ENCODE assay signal across 10 cellular contexts in the genomic region with DNA sequence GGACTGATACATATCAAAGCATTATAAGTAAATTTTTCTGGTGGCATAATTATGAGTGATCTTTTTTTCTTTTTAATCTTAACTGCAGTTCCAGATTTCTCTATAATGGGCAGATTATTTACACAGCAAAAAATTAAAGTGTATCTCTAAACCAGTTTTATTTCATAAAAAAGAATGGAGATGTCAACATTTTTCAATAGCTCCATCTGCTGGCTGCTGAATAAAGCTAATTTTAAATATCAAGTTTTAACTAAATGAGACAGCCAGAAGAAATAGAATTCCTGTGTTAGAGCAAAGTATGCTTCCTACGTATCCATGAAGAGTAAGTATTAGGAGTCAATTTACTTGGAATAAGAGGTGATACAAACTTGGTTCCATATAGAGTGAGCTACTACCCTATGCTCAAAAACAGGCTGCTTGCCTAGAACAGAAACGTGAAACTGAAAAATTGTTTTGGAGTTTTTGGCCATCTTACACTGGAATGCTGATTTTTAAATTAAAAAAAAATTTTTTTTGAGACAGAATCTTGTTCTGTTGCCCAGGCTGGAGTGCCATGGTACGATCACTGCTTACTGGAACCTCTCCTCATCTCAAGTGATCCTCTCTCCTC. TPM values are rescaled to one million over a fixed set of nuclear protein-coding genes. Genes with fewer than 3 reads are reported as not detected.
DNase-seq lines count a peak whose midpoint lies in the region; ATAC-seq, FAIRE-seq and TF ChIP-seq lines count a peak whose summit lies in the region.
"Had no signal": no experiment of that assay in that cellular context is flagged by ENCODE, and none has a peak within 500 bp of the region (broad histone marks: within the 10 kb centered on the region; RNA-seq: fewer than 3 reads in every experiment).

No MANE protein-coding gene starts in this region.

- CTCF ChIA-PET in H1 (lab: Charles Lee; ENCODE audit: partially characterized antibody), result interaction anchor here (0.6 to 3.8 kb wide), 34 partner anchors 11 to 1496 kb away, joined by 3 to 20 read pairs (median 4); partner anchors contain the start of gene N4BP2L2

- no peaks in the 10 kb centered on the region for H4K20me1 ChIP-seq in H1 (replicated peaks in 1 of 2; ENCODE audit: control insufficient read depth in 1 of 2, insufficient read depth in 2 of 2, low read length in 2 of 2)
- H4K20me1 ChIP-seq: BLaER1 treated with 17β-estradiol and CSF1 and Interleukin-3, amounts not matched to agents 10 nM and 100 nM had no signal

- no peak for ATAC-seq in activated CD4-positive, CD25-positive, alpha-beta regulatory T cell treated with anti-CD3 and anti-CD28 coated beads, Interleukin-2, amount 50 U/mL, for 24 hours

- DNase-seq in NCI-H1092 treated with DMSO at 0.1 percent for 48 hours (lab: John Stamatoyannopoulos, UW) (peak; percentile 20), NCI-H1092 (lab: John Stamatoyannopoulos, UW) (no peak), NCI-H446 treated with DMSO at 0.1 percent for 48 hours (lab: John Stamatoyannopoulos, UW) (peak; percentile 15), H1 (ENCODE audit: low read depth in 1 of 2, low spot score in 2 of 2) (no peak), prostate gland (ENCODE audit: low spot score) (no peak), mesenteric fat pad (ENCODE audit: low spot score) (no peak)
- no peak for DNase-seq in stimulated activated CD4-positive, alpha-beta T cell treated with anti-CD3 and anti-CD28 coated beads, Interleukin-4, amount 100 ng/mL, for 1 hour

- H3K56ac ChIP-seq in H1 (replicated peaks; ENCODE audit: insufficient read length, low read depth, low read length), result no peak overlapping the region

- WGBS in H1 (ENCODE audit: extremely low coverage in 1 of 2, insufficient coverage in 1 of 2, insufficient read length in 1 of 2, insufficient replicate concordance in 2 of 2, low coverage in 1 of 2, low lambda C conversion rate in 2 of 2, missing lambda C conversion rate in 1 of 2), 2 experiments, result 79% methylated on average over 3 of the region's 3 CpGs; no CpG with 5 or more reads in 1 of the 2 experiments
- WGBS in prostate gland, result 46% methylated on average over 3 of the region's 3 CpGs

- H4K91ac ChIP-seq in H1 (replicated peaks; ENCODE audit: insufficient read length, low read length), result no peak overlapping the region

- intact Hi-C loops in prostate gland (cut with DNase I), result loop anchor here (10.0 kb wide), 1 partner anchor 676 kb away; no protein-coding TSS in a partner anchor

- TF ChIP-seq CTCF in H1 (IDR thresholded peaks at IDR 0.05; ENCODE audit: control extremely low read depth in 1 of 3, insufficient read depth in 1 of 3, low read depth in 1 of 3, low read length in 3 of 3) (peak in 2 of 3 experiments; percentile 4 to 15; a peak in 2 of 4 replicates), prostate gland (IDR thresholded peaks at IDR 0.05) (peak in 3 of 4 experiments; percentile 40 to 65 (median 62))

- TF ChIP-seq POLR2A in H1 (IDR thresholded peaks at IDR 0.05; ENCODE audit: control extremely low read depth in 1 of 2, low read depth in 2 of 2, low read length in 2 of 2) (no peak), prostate gland (IDR thresholded peaks at IDR 0.05) (no peak)

- H3K4me3 ChIP-seq in H1 (ENCODE audit: extremely low read depth in 1 of 4, insufficient read depth in 2 of 4, low read depth in 3 of 4, low read length in 4 of 4) (no peak overlapping the region), prostate gland (no peak overlapping the region)
- H3K4me3 ChIP-seq: BLaER1 treated with 17β-estradiol and CSF1 and Interleukin-3, amounts not matched to agents 10 nM and 100 nM had no signal

- no peak overlapping the region for H3K4ac ChIP-seq in H1 (replicated peaks; ENCODE audit: insufficient read length, low read depth, low read length)

- no peak overlapping the region for H3K18ac ChIP-seq in H1 (ENCODE audit: extremely low read depth, low read length)

- H3K9me3 ChIP-seq in H1 (ENCODE audit: insufficient read depth in 2 of 2, low read depth in 1 of 2, low read length in 1 of 2) (peaks cover 12 to 13% of the 10 kb centered on the region in 2 experiments), prostate gland (no peaks in the 10 kb centered on the region)
- H3K9me3 ChIP-seq: neutrophil had no signal

- no peaks in the 10 kb centered on the region for H3K27me3 ChIP-seq in H1 (replicated peaks in 1 of 4; ENCODE audit: control insufficient read depth in 3 of 4, extremely low read depth in 1 of 4, insufficient read depth in 3 of 4, low read length in 3 of 4)
- no peaks in the 10 kb centered on the region for H3K27me3 ChIP-seq in prostate gland (replicated peaks; ENCODE audit: insufficient read depth)
- H3K27me3 ChIP-seq: BLaER1 treated with 17β-estradiol and CSF1 and Interleukin-3, amounts not matched to agents 10 nM and 100 nM had no signal

- no peak overlapping the region for H2AFZ ChIP-seq in H1 (ENCODE audit: low read length)

- TF ChIP-seq RAD21 in H1 (IDR thresholded peaks at IDR 0.05 in 1 of 2, conservative IDR thresholded peaks at IDR 0.05 in 1 of 2; ENCODE audit: low read depth in 2 of 2, low read length in 2 of 2), result peak in 1 of 2 experiments; percentile 36; a peak in 2 of 4 replicates

- no peak for FAIRE-seq in H1 (lab: Jason Lieb, UNC)

- H3K36me3 ChIP-seq in H1 (ENCODE audit: control insufficient read depth in 2 of 4, insufficient read depth in 4 of 4, low read length in 3 of 4) (no peaks in the 10 kb centered on the region), prostate gland (no peaks in the 10 kb centered on the region)
- H3K36me3 ChIP-seq: neutrophil had no signal

- H2BK20ac ChIP-seq in H1 (ENCODE audit: low read length), result no peak overlapping the region

- H2BK15ac ChIP-seq in H1 (ENCODE audit: low read length), result no peak overlapping the region

- H2BK5ac ChIP-seq in H1 (ENCODE audit: low read depth, low read length), result no peak overlapping the region

- peaks cover 4% of the 10 kb centered on the region; the same call in 1 of the 2 replicates for H3K23me2 ChIP-seq in H1 (ENCODE audit: low read depth, low read length)

- no peak overlapping the region for H3K4me2 ChIP-seq in H1 (ENCODE audit: insufficient read depth in 1 of 2, low read depth in 2 of 2, low read length in 2 of 2)
- H3K4me2 ChIP-seq: BLaER1 treated with 17β-estradiol and CSF1 and Interleukin-3, amounts not matched to agents 10 nM and 100 nM had no signal

- no peaks in the 10 kb centered on the region for H3K79me2 ChIP-seq in H1 (ENCODE audit: control insufficient read depth in 1 of 2, insufficient read depth in 2 of 2, low read length in 2 of 2)

- no peak overlapping the region for H4K5ac ChIP-seq in H1 (ENCODE audit: insufficient read length, low read depth, low read length)

- no peak overlapping the region for H3K23ac ChIP-seq in H1 (ENCODE audit: insufficient read length)

- no peak overlapping the region for H3K14ac ChIP-seq in H1 (ENCODE audit: insufficient read length)

- H4K8ac ChIP-seq in H1 (ENCODE audit: extremely low read depth, insufficient read depth, low read length), result no peak overlapping the region

- no peaks in the 10 kb centered on the region for H3K79me1 ChIP-seq in H1 (ENCODE audit: low read depth, low read length)

- no peak overlapping the region for H2AK5ac ChIP-seq in H1 (ENCODE audit: low read depth, low read length)

- no peak overlapping the region for H2BK12ac ChIP-seq in H1 (ENCODE audit: low read depth, low read length)

- H3K4me1 ChIP-seq in H1 (replicated peaks in 1 of 4; ENCODE audit: control insufficient read depth in 3 of 4, insufficient read depth in 4 of 4, low read length in 3 of 4), result peaks cover 0 to 2% (median 0%) of the 10 kb centered on the region in 4 experiments; a peak in 1 of 7 replicates
- no peaks in the 10 kb centered on the region for H3K4me1 ChIP-seq in prostate gland (replicated peaks)

- POLR2A ChIA-PET in H1 (lab: Charles Lee; ENCODE audit: partially characterized antibody), result interaction anchor here (0.7 kb wide), 2 partner anchors 10 to 42 kb away, joined by 3 to 4 read pairs; partner anchors contain the start of gene N4BP2L2

- TF ChIP-seq EP300 in H1 (IDR thresholded peaks at IDR 0.05; ENCODE audit: borderline replicate concordance in 1 of 2, low read depth in 2 of 2, low read length in 2 of 2), result no peak

- H3K9ac ChIP-seq in H1 (replicated peaks in 1 of 4; ENCODE audit: extremely low read depth in 1 of 4, low read depth in 3 of 4, low read length in 3 of 4), result no peak overlapping the region
- H3K9ac ChIP-seq: BLaER1 treated with 17β-estradiol and CSF1 and Interleukin-3, amounts not matched to agents 10 nM and 100 nM had no signal

- no peak overlapping the region for H2BK120ac ChIP-seq in H1 (replicated peaks; ENCODE audit: low read depth, low read length)

- no peak overlapping the region for H3K27ac ChIP-seq in H1 (ENCODE audit: low read depth, low read length)
- no peak overlapping the region for H3K27ac ChIP-seq in prostate gland
- H3K27ac ChIP-seq: BLaER1 treated with 17β-estradiol and CSF1 and Interleukin-3, amounts not matched to agents 10 nM and 100 nM; neutrophil had no signal

TF ChIP-seq in H1, 55 proteins besides CTCF, POLR2A, EP300 and RAD21 (continues in another document):
- TF ChIP-seq, protein P1, sequence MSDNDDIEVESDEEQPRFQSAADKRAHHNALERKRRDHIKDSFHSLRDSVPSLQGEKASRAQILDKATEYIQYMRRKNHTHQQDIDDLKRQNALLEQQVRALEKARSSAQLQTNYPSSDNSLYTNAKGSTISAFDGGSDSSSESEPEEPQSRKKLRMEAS (IDR thresholded peaks at IDR 0.05), result no peak
- no peak for TF ChIP-seq TBP (IDR thresholded peaks at IDR 0.05; ENCODE audit: low read depth, low read length)

RNA-seq across cellular contexts. Expression of gene PDS5B, which starts 5.0 kb away (rescaled TPM):
- 54.6 and 59.1 TPM in 2 replicates for total RNA-seq in H1 (2021; fragmentation: NEBNext Ultra II Directional; extraction: Animal tissue kit (Norgen Biotek cat#: 25700))
- 3.1 and 5.5 TPM in 2 replicates for polyA plus RNA-seq in H1 (2011; rRNA removed)
- 8.9 TPM for polyA plus RNA-seq in H1 (2011; cell fraction: cytosol; rRNA removed)
- polyA plus RNA-seq in H1 (2011; cell fraction: nucleus; rRNA removed), result 3.6 TPM
- 12.1 to 28.8 TPM (median 15.8 TPM) in 4 replicates for polyA plus RNA-seq in H1 (2012, experiment 1 of 2)
- polyA plus RNA-seq in H1 (2012, experiment 2 of 2), result 0.75 TPM
- polyA plus RNA-seq in H1 (2013, experiment 1 of 2), result 52.7 TPM
- polyA plus RNA-seq in H1 (2013, experiment 2 of 2), result 49.7 TPM
- 21.5 and 34.8 TPM in 2 replicates for polyA minus RNA-seq in H1 (2011; rRNA and poly(A)+ RNA removed)
- polyA minus RNA-seq in H1 (2011; cell fraction: cytosol; rRNA and poly(A)+ RNA removed), result 23.5 TPM
- 59.8 TPM for polyA minus RNA-seq in H1 (2011; cell fraction: nucleus; rRNA and poly(A)+ RNA removed)
- total RNA-seq in prostate gland (10 to 100 TPM; 37.0 to 63.3 TPM), mesenteric fat pad (31.0 TPM)

RNA-seq across cellular contexts. Expression of gene N4BP2L2, which starts 42.7 kb away (rescaled TPM):
- 64.0 and 67.6 TPM in 2 replicates for total RNA-seq in H1 (2021; fragmentation: NEBNext Ultra II Directional; extraction: Animal tissue kit (Norgen Biotek cat#: 25700))
- polyA plus RNA-seq in H1 (2011; rRNA removed), result 9.3 and 14.6 TPM in 2 replicates
- 26.8 TPM for polyA plus RNA-seq in H1 (2011; cell fraction: cytosol; rRNA removed)
- 6.8 TPM for polyA plus RNA-seq in H1 (2011; cell fraction: nucleus; rRNA removed)
- 28.0 to 70.6 TPM (median 34.3 TPM) in 4 replicates for polyA plus RNA-seq in H1 (2012, experiment 1 of 2)
- polyA plus RNA-seq in H1 (2012, experiment 2 of 2), result 3.1 TPM
- 43.7 TPM for polyA plus RNA-seq in H1 (2013, experiment 1 of 2)
- polyA plus RNA-seq in H1 (2013, experiment 2 of 2), result 42.3 TPM
- polyA minus RNA-seq in H1 (2011; rRNA and poly(A)+ RNA removed), result 20.8 and 30.0 TPM in 2 replicates
- 13.6 TPM for polyA minus RNA-seq in H1 (2011; cell fraction: cytosol; rRNA and poly(A)+ RNA removed)
- 40.4 TPM for polyA minus RNA-seq in H1 (2011; cell fraction: nucleus; rRNA and poly(A)+ RNA removed)
- total RNA-seq in prostate gland (100 to 1,000 TPM in 1 of 2 donors, 10 to 100 TPM in 1; 80.9 to 475 TPM), mesenteric fat pad (117 TPM)

Comparison
In these comparisons a context has a peak if more than half of its experiments do, and no peak if none do; other contexts are left out.
1. DNase-seq: peak in NCI-H1092 treated with DMSO at 0.1 percent for 48 hours (single experiment) and NCI-H446 treated with DMSO at 0.1 percent for 48 hours (single experiment); none in NCI-H1092 (single experiment), H1 (0 of 2), prostate gland (single experiment), stimulated activated CD4-positive, alpha-beta T cell treated with anti-CD3 and anti-CD28 coated beads, Interleukin-4, amount 100 ng/mL, for 1 hour (single experiment) and mesenteric fat pad (single experiment).